13 cellular contexts compared by ENCODE assay signal in the genomic region with DNA sequence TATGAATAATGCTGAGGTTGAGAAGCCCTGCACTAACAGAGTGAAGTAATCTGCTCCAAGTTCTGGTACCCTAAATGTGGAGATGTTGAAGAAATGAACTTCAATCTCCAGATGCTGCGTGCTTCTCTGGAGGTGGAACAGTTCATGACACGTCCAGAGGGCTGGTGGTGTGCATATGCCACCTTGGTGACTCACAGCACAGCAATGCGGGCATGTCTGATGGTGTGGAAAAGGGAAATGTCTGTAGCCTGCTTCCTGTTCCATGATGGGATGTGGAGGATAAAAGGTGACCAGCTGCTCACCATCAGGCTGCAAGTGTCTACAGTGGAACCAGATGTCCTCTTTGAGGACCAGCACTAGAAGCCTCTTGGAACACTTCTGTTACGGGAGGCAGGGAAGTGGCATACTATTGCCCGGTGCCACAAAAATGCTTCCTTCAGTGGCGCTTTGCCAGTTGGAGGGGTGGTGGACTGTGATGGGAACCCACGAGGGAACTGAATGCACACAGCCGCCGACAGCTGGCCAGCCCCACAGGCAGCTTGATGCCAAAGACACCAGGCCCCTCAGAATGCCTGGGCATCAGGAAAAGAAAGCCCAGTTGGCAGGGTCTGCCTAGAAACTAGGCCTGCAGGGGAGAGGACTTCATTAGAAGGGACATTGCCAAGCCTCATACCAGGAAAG. TPM values are rescaled to one million over a fixed set of nuclear protein-coding genes. Genes with fewer than 3 reads are reported as not detected.
A peak's percentile ranks its signal among the peaks of the same experiment; 100 is the strongest.
DNase-seq lines count a peak whose midpoint lies in the region; ATAC-seq and TF ChIP-seq lines count a peak whose summit lies in the region.
"Had no signal": no experiment of that assay in that cellular context is flagged by ENCODE, and none has a peak within 500 bp of the region (broad histone marks: within the 10 kb centered on the region; RNA-seq: fewer than 3 reads in every experiment).

No MANE protein-coding gene starts in this region.

- TF ChIP-seq CTCF in foreskin keratinocyte (conservative IDR thresholded peaks at IDR 0.05): no peak
- TF ChIP-seq CTCF in GM23338 (conservative IDR thresholded peaks at IDR 0.05; ENCODE audit: low read depth in 2 of 2): no peak

- H3K36me3 ChIP-seq in GM23338 (ENCODE audit: insufficient read depth): peaks cover 2% of the 10 kb centered on the region; the same call in 1 of the 2 replicates

- H3K4me1 ChIP-seq in foreskin keratinocyte (peaks cover 12% of the 10 kb centered on the region), GM23338 (ENCODE audit: insufficient read depth) (peaks cover 10% of the 10 kb centered on the region)

- peaks cover 13% of the 10 kb centered on the region for H3K4me1 Mint-ChIP-seq in GM23338
- H3K4me1 Mint-ChIP-seq: CD14-positive monocyte had no signal

- H3K27ac ChIP-seq in foreskin keratinocyte (no peak overlapping the region), GM23338 (ENCODE audit: low read depth) (no peak overlapping the region)
- H3K27ac ChIP-seq: suprapubic skin had no signal

- H3K27me3 Mint-ChIP-seq in GM23338 (ENCODE audit: insufficient read depth, low read depth, poor library complexity): peaks cover 8% of the 10 kb centered on the region

- H3K27ac Mint-ChIP-seq in GM23338: no peak overlapping the region

- H2AFZ ChIP-seq in GM23338: no peak overlapping the region

- H3F3A ChIP-seq in GM23338 (replicated peaks; ENCODE audit: low read depth): peaks cover 4% of the 10 kb centered on the region; the same call in 1 of the 2 replicates

- no peaks in the 10 kb centered on the region for H3K9me2 ChIP-seq in GM23338 (ENCODE audit: insufficient read depth)

- no peaks in the 10 kb centered on the region for H3K79me2 ChIP-seq in GM23338 (replicated peaks; ENCODE audit: insufficient read depth)

- H3K4me2 ChIP-seq in GM23338: no peak overlapping the region

- H3K27me3 ChIP-seq in foreskin keratinocyte: no peaks in the 10 kb centered on the region
- no peaks in the 10 kb centered on the region for H3K27me3 ChIP-seq in GM23338 (ENCODE audit: insufficient read depth)
- H3K27me3 ChIP-seq: suprapubic skin had no signal

- H3K4me3 Mint-ChIP-seq in GM23338: no peak overlapping the region
- H3K4me3 Mint-ChIP-seq: CD14-positive monocyte, neural crest cell had no signal

- 0 out of 2 replicates have a peak, but pooled peaks cover 1% of the 10 kb centered on the region for H4K20me1 ChIP-seq in GM23338 (replicated peaks; ENCODE audit: insufficient read depth)

- H3K9me3 Mint-ChIP-seq in GM23338: no peaks in the 10 kb centered on the region
- H3K9me3 Mint-ChIP-seq: CD14-positive monocyte, neural crest cell had no signal

- H3K36me3 Mint-ChIP-seq in GM23338 (ENCODE audit: low read depth): peaks cover 7% of the 10 kb centered on the region

- ATAC-seq in foreskin keratinocyte (peak; percentile 92), GM21737 (IDR thresholded peaks at IDR 0.05; ENCODE audit: unreplicated experiment) (no peak), GM23338 (no peak)

- H3K4me3 ChIP-seq in GM23338: no peak overlapping the region
- H3K4me3 ChIP-seq: suprapubic skin had no signal

- peak; percentile 86 for DNase-seq in A172 (ENCODE audit: low spot score)
- peak; percentile 37 for DNase-seq in GM03348 (ENCODE audit: low spot score)
- DNase-seq in RPMI7951 (ENCODE audit: low read depth): peak; percentile 68
- DNase-seq in foreskin keratinocyte: peak; percentile 84 to 90
- DNase-seq in MV-4-11 (lab: John Stamatoyannopoulos, UW): no peak
- DNase-seq in GM23338 (ENCODE audit: low spot score): no peak
- DNase-seq in stimulated activated CD8-positive, alpha-beta memory T cell treated with anti-CD3 and anti-CD28 coated beads, Interleukin-4, amount 100 ng/mL, for 48 hours: no peak
- DNase-seq: GOT3, NCI-H345 had no signal

TF ChIP-seq in GM23338, 12 proteins besides CTCF, POLR2A, EP300 and RAD21 (continues in another document):
- TF ChIP-seq ZNF114 (CRISPR knock-in tag; IDR thresholded peaks at IDR 0.05) (no peak), CREB1 (CRISPR knock-in tag; IDR thresholded peaks at IDR 0.05; ENCODE audit: low read depth) (no peak), POLR2AphosphoS5 (IDR thresholded peaks at IDR 0.05; ENCODE audit: low read depth) (no peak), STAT1 (IDR thresholded peaks at IDR 0.05; ENCODE audit: unreplicated experiment) (no peak), EZH2phosphoT487 (IDR thresholded peaks at IDR 0.05; ENCODE audit: unreplicated experiment) (no peak), ZNF331 (CRISPR knock-in tag; IDR thresholded peaks at IDR 0.05; ENCODE audit: low read depth) (no peak), EZH2 (IDR thresholded peaks at IDR 0.05; ENCODE audit: low read depth, unreplicated experiment) (no peak), REST (IDR thresholded peaks at IDR 0.05; ENCODE audit: unreplicated experiment) (no peak)

RNA-seq across cellular contexts. Expression of gene SNX11, which starts 19.9 kb away (rescaled TPM):
- 15.1 and 24.8 TPM in 2 replicates for total RNA-seq in A172 (2014; rRNA removed; shearing (Covaris generic))
- 6.4 and 10.4 TPM in 2 replicates for total RNA-seq in RPMI7951 (2014; rRNA removed; shearing (Covaris generic))
- total RNA-seq in foreskin keratinocyte: 13.8 and 15.4 TPM in 2 replicates
- polyA plus RNA-seq in foreskin keratinocyte (13.9 and 14.7 TPM in 2 replicates), GM23338 (2016; fragmentation: Nextera tagmentation; extraction: Ambion mirVana) (7.9 and 8.0 TPM in 2 replicates)
- total RNA-seq in GM23338 (2014; rRNA removed; shearing (Covaris generic)): 13.7 and 16.3 TPM in 2 replicates

RNA-seq across cellular contexts. Expression of gene CBX1, which starts 26.2 kb away (rescaled TPM):
- total RNA-seq in A172 (2014; rRNA removed; shearing (Covaris generic)): 164 and 188 TPM in 2 replicates
- total RNA-seq in RPMI7951 (2014; rRNA removed; shearing (Covaris generic)): 53.5 and 64.6 TPM in 2 replicates
- total RNA-seq in foreskin keratinocyte: 80.2 and 99.4 TPM in 2 replicates
- polyA plus RNA-seq in foreskin keratinocyte (64.8 and 85.1 TPM in 2 replicates), GM23338 (2016; fragmentation: Nextera tagmentation; extraction: Ambion mirVana) (223 and 243 TPM in 2 replicates)
- total RNA-seq in GM23338 (2014; rRNA removed; shearing (Covaris generic)): 113 and 127 TPM in 2 replicates

Comparison
In these comparisons a context has a peak if more than half of its experiments do, and no peak if none do; other contexts are left out.
1. DNase-seq: peak in A172 (single experiment), GM03348 (single experiment), RPMI7951 (single experiment) and foreskin keratinocyte (2 of 2); none in MV-4-11 (single experiment), GM23338 (single experiment) and stimulated activated CD8-positive, alpha-beta memory T cell treated with anti-CD3 and anti-CD28 coated beads, Interleukin-4, amount 100 ng/mL, for 48 hours (single experiment).